Comparison of ENCODE assay signal across 29 cellular contexts in genomic region chr14:85412756-85413155, GRCh38.
"Had no signal": no experiment of that assay in that cellular context is flagged by ENCODE, and none has a peak within 500 bp of the region (broad histone marks: within the 10 kb centered on the region; RNA-seq: fewer than 3 reads in every experiment).

No MANE protein-coding gene starts in this region.

- H3K27me3 ChIP-seq: ovary, spleen, suprapubic skin, testis, tibial artery, transverse colon, upper lobe of right lung, uterus had no signal

- H2AFZ ChIP-seq: parathyroid adenoma had no signal

- H3K27ac ChIP-seq: ovary, parathyroid adenoma, psoas muscle, skin epidermis, spleen, suprapubic skin, testis, tibial artery, transverse colon, upper lobe of right lung, uterus had no signal

- H3K4me3 ChIP-seq: ovary, psoas muscle, skin epidermis, smooth muscle cell, spleen, suprapubic skin, testis, tibial artery, transverse colon, upper lobe of right lung, uterus had no signal

- H3K4me1 ChIP-seq: parathyroid adenoma, psoas muscle, testis, tibial artery, upper lobe of right lung, uterus had no signal

- H3K4me2 ChIP-seq: smooth muscle cell had no signal

- H3K9ac ChIP-seq: parathyroid adenoma had no signal

- H3K9me3 ChIP-seq: ovary, psoas muscle, spleen, suprapubic skin, testis, tibial artery, transverse colon, upper lobe of right lung, uterus had no signal

- ATAC-seq: naive thymus-derived CD8-positive, alpha-beta T cell; natural killer cell treated with Interleukin-12 subunit alpha and Interleukin-12 subunit beta and Interleukin-15 and Interleukin-18, amount 100 ng/mL, for 72 hours; psoas muscle; right cardiac atrium; sciatic nerve; stimulated activated memory B cell treated with anti-CD40 and anti-IgM and Interleukin-4, amounts not matched to agents 10 μg/mL and 1 μg/mL and 100 μg/mL, for 72 hours; stimulated activated naive CD8-positive, alpha-beta T cell treated with anti-CD3 and anti-CD28 coated beads, Interleukin-15, amount 100 ng/mL, for 72 hours; stimulated activated naive CD8-positive, alpha-beta T cell treated with anti-CD3 and anti-CD28 coated beads, Interleukin-15, Interleukin-2, amounts not matched to agents 100 U/mL and 50 U/mL, for 24 hours; upper lobe of right lung had no signal

- H3K36me3 ChIP-seq: ovary, spleen, suprapubic skin, tibial artery, transverse colon, upper lobe of right lung, uterus had no signal

- DNase-seq: naive thymus-derived CD8-positive, alpha-beta T cell; nephron progenitor cell; occipital lobe; ovary; posterior cingulate gyrus; psoas muscle; right cardiac atrium; spleen; stimulated activated CD4-positive, alpha-beta T cell treated with anti-CD3 and anti-CD28 coated beads, Interleukin-12 subunit alpha, Interleukin-12 subunit beta, amount 100 ng/mL, for 4 hours; stimulated activated CD4-positive, alpha-beta T cell treated with anti-CD3 and anti-CD28 coated beads, Interleukin-1b, Interleukin-23, amount 100 ng/mL, for 48 hours; stimulated activated CD4-positive, alpha-beta T cell treated with anti-CD3 and anti-CD28 coated beads, Interleukin-4, amount 100 ng/mL, for 1 hour; stimulated activated CD4-positive, alpha-beta T cell treated with anti-CD3 and anti-CD28 coated beads, Interleukin-4, amount 100 ng/mL, for 4 hours; stimulated activated CD8-positive, alpha-beta memory T cell treated with anti-CD3 and anti-CD28 coated beads, Interleukin-4, amount 100 ng/mL, for 48 hours; stimulated activated naive CD4-positive, alpha-beta T cell; stimulated activated naive CD8-positive, alpha-beta T cell treated with anti-CD3 and anti-CD28 coated beads, Interleukin-15, amount 100 ng/mL, for 72 hours; stimulated activated naive CD8-positive, alpha-beta T cell treated with anti-CD3 and anti-CD28 coated beads, Interleukin-15, Interleukin-2, amounts not matched to agents 100 U/mL and 50 U/mL, for 24 hours; substantia nigra; testis; tibial artery; transverse colon; upper lobe of right lung; uterus had no signal
